ENCODE assay signal across 12 cellular contexts in genomic region chr4:150072906-150073714, GRCh38. TPM values are rescaled to one million over a fixed set of nuclear protein-coding genes. Genes with fewer than 3 reads are reported as not detected.
DNase-seq lines count a peak whose midpoint lies in the region; ATAC-seq, FAIRE-seq and TF ChIP-seq lines count a peak whose summit lies in the region.
"Had no signal": no experiment of that assay in that cellular context is flagged by ENCODE, and none has a peak within 500 bp of the region (broad histone marks: within the 10 kb centered on the region; RNA-seq: fewer than 3 reads in every experiment).

No MANE protein-coding gene starts in this region.

- H3K4me1 ChIP-seq in A549: peaks cover 64% of the 10 kb centered on the region
- no peaks in the 10 kb centered on the region for H3K4me1 ChIP-seq in suprapubic skin
- H3K4me1 ChIP-seq in MM.1S (ENCODE audit: low read length): no peaks in the 10 kb centered on the region
- H3K4me1 ChIP-seq: uterus had no signal

- 0 out of 5 replicates have a peak, but pooled peaks of 1 of the 2 experiments have one; percentile 24 for TF ChIP-seq RAD21 in A549 (conservative IDR thresholded peaks at IDR 0.05 in 1 of 2, IDR thresholded peaks at IDR 0.05 in 1 of 2)

- TF ChIP-seq EP300 in A549 (IDR thresholded peaks at IDR 0.05) (peak in 1 of 2 experiments; percentile 60; a peak in 1 of 5 replicates), suprapubic skin (IDR thresholded peaks at IDR 0.05) (no peak)

- POLR2A ChIA-PET in A549 (lab: Yijun Ruan, JAX): no interaction called here

- H3K9me3 ChIP-seq in A549: no peaks in the 10 kb centered on the region
- no peaks in the 10 kb centered on the region for H3K9me3 ChIP-seq in suprapubic skin
- no peaks in the 10 kb centered on the region for H3K9me3 ChIP-seq in MM.1S (replicated peaks; ENCODE audit: insufficient read depth, low read length)
- H3K9me3 ChIP-seq: uterus had no signal

- H3K27ac ChIP-seq in A549 (peak overlapping the region; percentile 80 to 92), suprapubic skin (no peak overlapping the region), MM.1S (ENCODE audit: low read length) (no peak overlapping the region)
- H3K27ac ChIP-seq: uterus had no signal

- no peak for FAIRE-seq in A549 (lab: Jason Lieb, UNC)
- FAIRE-seq in bronchial epithelial cell (lab: Jason Lieb, UNC): no peak
- FAIRE-seq: GM19239 had no signal

- DNase-seq in A549 (ENCODE audit: low read depth in 1 of 2, low spot score in 1 of 2): peak; percentile 14 to 71
- peak; percentile 24 for DNase-seq in HT1080 (ENCODE audit: low read depth)
- peak; percentile 38 for DNase-seq in bronchial epithelial cell (ENCODE audit: low read depth)
- DNase-seq in kidney tubule cell (ENCODE audit: low spot score): peak; percentile 56
- no peak for DNase-seq in dermis blood vessel endothelial cell
- DNase-seq in NCI-H1092 (lab: John Stamatoyannopoulos, UW): no peak
- DNase-seq in suprapubic skin (ENCODE audit: low spot score in 2 of 2): no peak
- DNase-seq in MM.1S: no peak
- DNase-seq: activated naive CD8-positive, alpha-beta T cell treated with anti-CD3 and anti-CD28 coated beads, Interleukin-2, amount 10 ng/mL, durations not matched to agents 7 days and 5 days; NCI-H1105; uterus had no signal

- H3K9me2 ChIP-seq in MM.1S (replicated peaks; ENCODE audit: insufficient read depth, low read length): no peaks in the 10 kb centered on the region

- H3K36me3 ChIP-seq in bronchial epithelial cell (ENCODE audit: control insufficient read depth, insufficient read depth, low read length) (no peaks in the 10 kb centered on the region), suprapubic skin (no peaks in the 10 kb centered on the region), MM.1S (replicated peaks; ENCODE audit: insufficient read depth, low read length) (no peaks in the 10 kb centered on the region)
- H3K36me3 ChIP-seq: uterus had no signal

- 7% methylated on average over 2 of the region's 2 CpGs for WGBS in A549 (ENCODE audit: missing lambda C conversion rate)
- WGBS in suprapubic skin: 52% methylated on average over 2 of the region's 2 CpGs

- TF ChIP-seq POLR2A in A549 (IDR thresholded peaks at IDR 0.05; ENCODE audit: low read length): no peak
- TF ChIP-seq POLR2A in suprapubic skin (IDR thresholded peaks at IDR 0.05): no peak

- H3K4me3 ChIP-seq in A549 (no peak overlapping the region), bronchial epithelial cell (ENCODE audit: low read depth, low read length) (no peak overlapping the region), suprapubic skin (no peak overlapping the region), MM.1S (ENCODE audit: low read length) (no peak overlapping the region)
- H3K4me3 ChIP-seq: uterus had no signal

- no peaks in the 10 kb centered on the region for H3K79me2 ChIP-seq in MM.1S (ENCODE audit: low read length)

- no peaks in the 10 kb centered on the region for H4K20me1 ChIP-seq in MM.1S (ENCODE audit: insufficient read depth, low read length)

- H3K4me2 ChIP-seq in A549 (peak overlapping the region; percentile 78), MM.1S (ENCODE audit: low read depth, low read length) (no peak overlapping the region)

- TF ChIP-seq CTCF in A549 (IDR thresholded peaks at IDR 0.05) (no peak), bronchial epithelial cell (IDR thresholded peaks at IDR 0.05; ENCODE audit: insufficient read depth, low read length, severe bottlenecking) (no peak), suprapubic skin (IDR thresholded peaks at IDR 0.05) (no peak), MM.1S (IDR thresholded peaks at IDR 0.05; ENCODE audit: low read length) (no peak)

- H3K9ac ChIP-seq in MM.1S (ENCODE audit: low read length): no peak overlapping the region

- H3K27me3 ChIP-seq in bronchial epithelial cell (ENCODE audit: control insufficient read depth, insufficient read depth, low read length) (no peaks in the 10 kb centered on the region), suprapubic skin (no peaks in the 10 kb centered on the region), MM.1S (replicated peaks; ENCODE audit: insufficient read depth, low read length) (no peaks in the 10 kb centered on the region)
- H3K27me3 ChIP-seq: uterus had no signal

- H2AFZ ChIP-seq in MM.1S (ENCODE audit: low read length): no peak overlapping the region

- peak; percentile 48 to 67; a peak in 3 of 6 replicates for ATAC-seq in A549

- CTCF ChIA-PET in A549 (lab: Yijun Ruan, JAX): interaction anchor here (1.2 to 1.4 kb wide), 2 partner anchors 20 to 144 kb away, joined by 3 to 4 read pairs; no protein-coding TSS in a partner anchor

- H3F3A ChIP-seq in MM.1S (ENCODE audit: insufficient read depth, low read length): no peaks in the 10 kb centered on the region

TF ChIP-seq in A549, 52 proteins besides CTCF, POLR2A, EP300 and RAD21:
- peak; percentile 18; the same call in 1 of the 2 replicates for TF ChIP-seq GATA3 (IDR thresholded peaks at IDR 0.05; ENCODE audit: borderline replicate concordance)
- peak in 1 of 2 experiments; percentile 32; a peak in 2 of 4 replicates for TF ChIP-seq CEBPB (IDR thresholded peaks at IDR 0.05)
- no peak for TF ChIP-seq KDM1A (IDR thresholded peaks at IDR 0.05; ENCODE audit: low read depth)
- no peak for TF ChIP-seq CHD4 (IDR thresholded peaks at IDR 0.05; ENCODE audit: borderline replicate concordance)
- peak; percentile 87 for TF ChIP-seq MAFK (IDR thresholded peaks at IDR 0.05; ENCODE audit: partially characterized antibody)
- TF ChIP-seq NFE2L2 (conservative IDR thresholded peaks at IDR 0.05; ENCODE audit: low read length): peak; percentile 41; the same call in 1 of the 2 replicates

RNA-seq across cellular contexts. Expression of gene DCLK2, which starts 5.1 kb away (rescaled TPM):
- polyA plus RNA-seq in A549 (2011; rRNA removed): 8.1 and 8.2 TPM in 2 replicates
- polyA plus RNA-seq in A549 (2012; cell fraction: cytosol; rRNA removed): 5.2 and 6.8 TPM in 2 replicates
- polyA plus RNA-seq in A549 (2012; cell fraction: nucleus; rRNA removed): 12.1 and 14.2 TPM in 2 replicates
- 10.3 to 13.0 TPM (median 11.6 TPM) in 3 replicates for polyA plus RNA-seq in A549 (2017; fragmentation: RNase III; extraction: RNeasy Plus Mini Kit Qiagen cat#74134 plus additional on column Dnase treatment)
- 10.2 and 14.9 TPM in 2 replicates for polyA minus RNA-seq in A549 (2011; rRNA and poly(A)+ RNA removed)
- 3.8 and 5.2 TPM in 2 replicates for total RNA-seq in HT1080 (2014; rRNA removed; shearing (Covaris generic))
- 1.2 and 1.5 TPM in 2 replicates for polyA plus RNA-seq in HT1080 (2015; cell fraction: cytosol; rRNA removed)
- polyA plus RNA-seq in HT1080 (2015; cell fraction: nucleus; rRNA removed): 1.7 and 1.8 TPM in 2 replicates
- total RNA-seq in bronchial epithelial cell: under 0.01 TPM in 1 of 2 replicates, not detected in the other
- total RNA-seq in dermis blood vessel endothelial cell: 2.0 and 2.4 TPM in 2 replicates
- total RNA-seq in suprapubic skin: 1 to 10 TPM in 3 of 4 donors, under 1 TPM in 1; 0.57 to 3.6 (median 1.9) TPM
- total RNA-seq: activated naive CD8-positive, alpha-beta T cell treated with anti-CD3 and anti-CD28 coated beads, Interleukin-2, amount 10 ng/mL, durations not matched to agents 7 days and 5 days had no signal

Comparison
In these comparisons a context has a peak if more than half of its experiments do, and no peak if none do; other contexts are left out.
1. DNase-seq: peak in A549 (2 of 2), HT1080 (single experiment), bronchial epithelial cell (single experiment) and kidney tubule cell (single experiment); none in dermis blood vessel endothelial cell (single experiment), NCI-H1092 (single experiment), suprapubic skin (0 of 2) and MM.1S (single experiment).
2. H3K27ac ChIP-seq: peak in A549 (2 of 2); none in suprapubic skin (single experiment) and MM.1S (single experiment).